13 cellular contexts compared by ENCODE assay signal in genomic region chr16:53043462-53043861, GRCh38. TPM values are rescaled to one million over a fixed set of nuclear protein-coding genes. Genes with fewer than 3 reads are reported as not detected.
DNase-seq lines count a peak whose midpoint lies in the region; ATAC-seq, FAIRE-seq and TF ChIP-seq lines count a peak whose summit lies in the region.
"Had no signal": no experiment of that assay in that cellular context is flagged by ENCODE, and none has a peak within 500 bp of the region (broad histone marks: within the 10 kb centered on the region; RNA-seq: fewer than 3 reads in every experiment).

No MANE protein-coding gene starts in this region.

- CTCF ChIA-PET in endothelial cell of umbilical vein (lab: Charles Lee) = no interaction called here

- ATAC-seq in gastrocnemius medialis = peak in 1 of 2 donors; percentile 31
- no peak for ATAC-seq in upper lobe of right lung
- no peak for ATAC-seq in HG03378 (IDR thresholded peaks at IDR 0.05; ENCODE audit: unreplicated experiment)

- H2AFZ ChIP-seq in H9 (ENCODE audit: low read length) (no peak overlapping the region), endothelial cell of umbilical vein (ENCODE audit: low read depth, low read length) (no peak overlapping the region)

- H3K4me3 ChIP-seq in endothelial cell of umbilical vein (replicated peaks in 1 of 3; ENCODE audit: insufficient read depth in 1 of 3, low read depth in 1 of 3, low read length in 3 of 3) (no peak overlapping the region), gastrocnemius medialis (no peak overlapping the region), upper lobe of right lung (no peak overlapping the region)
- H3K4me3 ChIP-seq: tibial artery had no signal

- peaks cover 22 to 23% of the 10 kb centered on the region in 2 experiments for H3K9me3 Mint-ChIP-seq in H9

- no peak for TF ChIP-seq POLR2A in endothelial cell of umbilical vein (IDR thresholded peaks at IDR 0.05; ENCODE audit: low read depth, low read length)
- TF ChIP-seq POLR2A in gastrocnemius medialis (IDR thresholded peaks at IDR 0.05) = no peak

- H3K23me2 ChIP-seq in H9 (ENCODE audit: insufficient read length, low read depth, low read length, poor library complexity, severe bottlenecking) = peaks cover 21% of the 10 kb centered on the region

- H3K79me2 ChIP-seq in H9 (ENCODE audit: insufficient read depth, low read length) (no peaks in the 10 kb centered on the region), endothelial cell of umbilical vein (ENCODE audit: control insufficient read depth, insufficient read depth, low read length) (no peaks in the 10 kb centered on the region)

- no peaks in the 10 kb centered on the region for H3K9me1 ChIP-seq in endothelial cell of umbilical vein (replicated peaks; ENCODE audit: control insufficient read depth, extremely low read depth, insufficient read depth, low read length)

- no peak for TF ChIP-seq CTCF in H9 (conservative IDR thresholded peaks at IDR 0.05)
- no peak for TF ChIP-seq CTCF in endothelial cell of umbilical vein (IDR thresholded peaks at IDR 0.05; ENCODE audit: extremely low read depth in 1 of 2, insufficient read depth in 1 of 2, low read depth in 1 of 2, low read length in 2 of 2)
- TF ChIP-seq CTCF in gastrocnemius medialis (IDR thresholded peaks at IDR 0.05 in 4 of 5, conservative IDR thresholded peaks at IDR 0.05 in 1 of 5) = no peak
- TF ChIP-seq CTCF in upper lobe of right lung (IDR thresholded peaks at IDR 0.05) = no peak

- BruUV-seq in endothelial cell of umbilical vein (replicated peaks; lab: Mats Ljungman, UMichigan) = no TSS peak

- intact Hi-C loops in endothelial cell of umbilical vein (cut with micrococcal nuclease) (no loop called here), gastrocnemius medialis (cut with DNase I; ENCODE audit: low total_unique reads) (no loop called here), upper lobe of right lung (cut with DNase I) (no loop called here)

- H3K36me3 Mint-ChIP-seq in H9 (ENCODE audit: insufficient read depth in 1 of 3, low read depth in 3 of 3) = peaks cover 20 to 22% (median 21%) of the 10 kb centered on the region in 3 experiments

- H3K23ac ChIP-seq in H9 (ENCODE audit: insufficient read length, low read depth, low read length) = no peak overlapping the region

- H3K27me3 ChIP-seq in H9 (ENCODE audit: insufficient read depth, low read length) = no peaks in the 10 kb centered on the region
- peaks cover 24 to 39% of the 10 kb centered on the region in 2 experiments for H3K27me3 ChIP-seq in endothelial cell of umbilical vein (ENCODE audit: control insufficient read depth in 2 of 2, insufficient read depth in 2 of 2, low read length in 2 of 2)
- H3K27me3 ChIP-seq in gastrocnemius medialis = peaks cover 0 to 9% (median 0%) of the 10 kb centered on the region in 3 donors
- H3K27me3 ChIP-seq in upper lobe of right lung = no peaks in the 10 kb centered on the region

- peak overlapping the region; percentile 44 for H3K4me2 ChIP-seq in H9 (ENCODE audit: insufficient read depth, insufficient read length, low read length)
- no peak overlapping the region for H3K4me2 ChIP-seq in endothelial cell of umbilical vein (ENCODE audit: insufficient read depth, low read length)

- H3K79me1 ChIP-seq in H9 (ENCODE audit: insufficient read depth, low read depth, low read length, poor library complexity, severe bottlenecking) = no peaks in the 10 kb centered on the region

- no peak overlapping the region for H2BK20ac ChIP-seq in H9 (ENCODE audit: low read depth, low read length, poor library complexity, severe bottlenecking)

- H3K27me3 Mint-ChIP-seq in H9 (ENCODE audit: low read depth) = peaks cover 2% of the 10 kb centered on the region

- H3K4me3 Mint-ChIP-seq in H9 = peak overlapping the region; percentile 76 to 90

- H3K27ac ChIP-seq in H9 (ENCODE audit: insufficient read length, low read depth, low read length) = no peak overlapping the region
- no peak overlapping the region for H3K27ac ChIP-seq in endothelial cell of umbilical vein (ENCODE audit: insufficient read depth, low read depth, low read length)
- peak overlapping the region in 3 of 4 donors; percentile 46 to 51 (median 49) for H3K27ac ChIP-seq in gastrocnemius medialis
- H3K27ac ChIP-seq in upper lobe of right lung = no peak overlapping the region
- H3K27ac ChIP-seq: C4-2B had no signal

- H4K91ac ChIP-seq in H9 (ENCODE audit: insufficient read length, low read depth, low read length) = no peak overlapping the region

- FAIRE-seq in endothelial cell of umbilical vein (lab: Jason Lieb, UNC) = peak; percentile 8

- H3K4ac ChIP-seq in H9 (ENCODE audit: low read depth, low read length) = no peak overlapping the region

- no peak overlapping the region for H2AK5ac ChIP-seq in H9 (ENCODE audit: insufficient read length, low read length)

- POLR2A ChIA-PET in endothelial cell of umbilical vein (lab: Charles Lee) = interaction anchor here (0.5 kb wide), 1 partner anchor 8 kb away, joined by 5 read pairs; no protein-coding TSS in a partner anchor

- no peak overlapping the region for H2BK12ac ChIP-seq in H9 (ENCODE audit: insufficient read length, low read depth, low read length)

- no peak overlapping the region for H2BK120ac ChIP-seq in H9 (ENCODE audit: low read depth, low read length, poor library complexity, severe bottlenecking)

- H3K36me3 ChIP-seq in endothelial cell of umbilical vein (ENCODE audit: control insufficient read depth in 2 of 2, extremely low read depth in 1 of 2, insufficient read depth in 2 of 2, low read length in 2 of 2) = no peaks in the 10 kb centered on the region
- H3K36me3 ChIP-seq in gastrocnemius medialis = no peaks in the 10 kb centered on the region
- H3K36me3 ChIP-seq in upper lobe of right lung = no peaks in the 10 kb centered on the region
- H3K36me3 ChIP-seq: tibial artery had no signal

- H2BK5ac ChIP-seq in H9 (ENCODE audit: insufficient read length, low read length) = no peak overlapping the region

- H3K4me1 Mint-ChIP-seq in H9 = peaks cover 65 to 72% of the 10 kb centered on the region in 2 experiments

- H3T11ph ChIP-seq in H9 (ENCODE audit: low read length) = no peak overlapping the region

- no peak overlapping the region for H2BK15ac ChIP-seq in H9 (ENCODE audit: low read depth, low read length)

- peak overlapping the region; percentile 72; the same call in 1 of the 2 replicates for H3K14ac ChIP-seq in H9 (ENCODE audit: insufficient read depth, low read length)

- dilution Hi-C loops in endothelial cell of umbilical vein (cut with MboI; ENCODE audit: extremely low pct_ligation_motif_present, low sequenced_read_pairs) = no loop called here

- H3K4me1 ChIP-seq in H9 (ENCODE audit: insufficient read depth, low read length) (peaks cover 11% of the 10 kb centered on the region), endothelial cell of umbilical vein (ENCODE audit: control insufficient read depth, extremely low read depth, insufficient read depth, low read length) (peaks cover 5% of the 10 kb centered on the region), gastrocnemius medialis (no peaks in the 10 kb centered on the region), upper lobe of right lung (peaks cover 5% of the 10 kb centered on the region)

- WGBS in H9 (ENCODE audit: extremely low coverage, insufficient read length, low lambda C conversion rate) = no CpG with 5 or more reads among the region's 5 CpGs

- H3K27ac Mint-ChIP-seq in H9 = peak overlapping the region in 2 of 3 experiments; percentile 89 to 99; a peak in 5 of 7 replicates

- H3K9me3 ChIP-seq in H9 (ENCODE audit: control insufficient read depth, low read depth, low read length) (no peaks in the 10 kb centered on the region), endothelial cell of umbilical vein (replicated peaks; ENCODE audit: control insufficient read depth, insufficient read depth, low read length) (no peaks in the 10 kb centered on the region), gastrocnemius medialis (no peaks in the 10 kb centered on the region), upper lobe of right lung (no peaks in the 10 kb centered on the region)
- H3K9me3 ChIP-seq: tibial artery had no signal

- in situ Hi-C loops in gastrocnemius medialis (cut with MboI; ENCODE audit: low sequenced_read_pairs in 4 of 4) = no loop called here

- H4K5ac ChIP-seq in H9 (ENCODE audit: insufficient read length, low read depth, low read length) = no peak overlapping the region

- H3K9ac ChIP-seq in H9 (ENCODE audit: extremely low read depth, insufficient read length, low read length) (peak overlapping the region; percentile 33), endothelial cell of umbilical vein (replicated peaks; ENCODE audit: extremely low read depth, insufficient read depth, low read length) (no peak overlapping the region)

- DNase-seq in H9 (no peak), endothelial cell of umbilical vein (ENCODE audit: low read depth, low spot score) (no peak), kidney glomerular epithelial cell (lab: John Stamatoyannopoulos, UW) (peak; percentile 20), gastrocnemius medialis (no peak), upper lobe of right lung (no peak), NCI-H774 (lab: John Stamatoyannopoulos, UW) (no peak), hippocampal formation (lab: John Stamatoyannopoulos, UW) (no peak)
- DNase-seq: activated CD4-positive, alpha-beta T cell treated with anti-CD3 and anti-CD28 coated beads, Interleukin-2, amount 50 U/mL, for 1 hour; MM.1S; NCI-H446 treated with DMSO at 0.1 percent for 48 hours had no signal

- H4K8ac ChIP-seq in H9 (replicated peaks; ENCODE audit: insufficient read length, low read depth, low read length) = no peak overlapping the region

- peak overlapping the region; percentile 23 for H3K18ac ChIP-seq in H9 (ENCODE audit: insufficient read length, low read depth, low read length)

- H4K20me1 ChIP-seq in H9 (ENCODE audit: control insufficient read depth, insufficient read depth, insufficient read length) = no peaks in the 10 kb centered on the region
- no peaks in the 10 kb centered on the region for H4K20me1 ChIP-seq in endothelial cell of umbilical vein (replicated peaks; ENCODE audit: control insufficient read depth, extremely low read depth, insufficient read depth, low read length)

- no peak overlapping the region for H3K56ac ChIP-seq in H9 (ENCODE audit: insufficient read length, low read depth, low read length)

RNA-seq across cellular contexts. Expression of gene CHD9NB, which starts 9.2 kb away (rescaled TPM):
- total RNA-seq in H9 (2021) (2.6 and 3.3 TPM in 2 replicates), endothelial cell of umbilical vein (0.66 and 1.7 TPM in 2 replicates), gastrocnemius medialis (under 1 TPM in 2 of 4 donors, not detected in 2; 0.13 to 0.72 TPM), upper lobe of right lung (1.1 TPM)
- 0.35 and 0.44 TPM in 2 replicates for polyA plus RNA-seq in endothelial cell of umbilical vein
- 0.58 TPM in 2 replicates for polyA plus RNA-seq in endothelial cell of umbilical vein (2011; cell fraction: cytosol; rRNA removed)
- polyA plus RNA-seq in endothelial cell of umbilical vein (2011; cell fraction: nucleus; rRNA removed) = 0.94 and 1.2 TPM in 2 replicates
- 0.71 and 1.5 TPM in 2 replicates for polyA plus RNA-seq in endothelial cell of umbilical vein (2012)
- polyA minus RNA-seq in endothelial cell of umbilical vein = 0.53 and 1.4 TPM in 2 replicates
- not detected for polyA minus RNA-seq in endothelial cell of umbilical vein (2011; cell fraction: cytosol; rRNA and poly(A)+ RNA removed)
- 0.72 and 1.3 TPM in 2 replicates for polyA minus RNA-seq in endothelial cell of umbilical vein (2011; cell fraction: nucleus; rRNA and poly(A)+ RNA removed)

RNA-seq across cellular contexts. Expression of gene CHD9, which starts 11.3 kb away (rescaled TPM):
- total RNA-seq in H9 (2021) = 37.6 and 46.2 TPM in 2 replicates
- 59.2 and 62.1 TPM in 2 replicates for total RNA-seq in endothelial cell of umbilical vein
- polyA plus RNA-seq in endothelial cell of umbilical vein = 8.6 and 9.9 TPM in 2 replicates
- 10.7 and 11.8 TPM in 2 replicates for polyA plus RNA-seq in endothelial cell of umbilical vein (2011; cell fraction: cytosol; rRNA removed)
- polyA plus RNA-seq in endothelial cell of umbilical vein (2011; cell fraction: nucleus; rRNA removed) = 54.6 and 64.1 TPM in 2 replicates
- 21.5 and 28.0 TPM in 2 replicates for polyA plus RNA-seq in endothelial cell of umbilical vein (2012)
- 96.2 and 101 TPM in 2 replicates for polyA minus RNA-seq in endothelial cell of umbilical vein
- 18.7 TPM for polyA minus RNA-seq in endothelial cell of umbilical vein (2011; cell fraction: cytosol; rRNA and poly(A)+ RNA removed)
- 134 and 216 TPM in 2 replicates for polyA minus RNA-seq in endothelial cell of umbilical vein (2011; cell fraction: nucleus; rRNA and poly(A)+ RNA removed)
- total RNA-seq in gastrocnemius medialis = 10 to 100 TPM; 24.5 to 84.0 (median 48.2) TPM
- 81.4 TPM for total RNA-seq in upper lobe of right lung

Comparison
In these comparisons a context has a peak if more than half of its experiments do, and no peak if none do; other contexts are left out.
1. H3K27ac ChIP-seq: peak in gastrocnemius medialis (3 of 4); none in H9 (single experiment), endothelial cell of umbilical vein (single experiment) and upper lobe of right lung (single experiment).